ENCODE assay signal across 10 cellular contexts in genomic region chr18:59648469-59648868, GRCh38. TPM values are rescaled to one million over a fixed set of nuclear protein-coding genes. Genes with fewer than 3 reads are reported as not detected.
A peak's percentile ranks its signal among the peaks of the same experiment; 100 is the strongest.
DNase-seq lines count a peak whose midpoint lies in the region; ATAC-seq and TF ChIP-seq lines count a peak whose summit lies in the region.
"Not testable (repeated sequence)": the region's sequence is repeated elsewhere in the genome, so short reads cannot be mapped to it uniquely, and the experiment has no call there.
"Had no signal": no experiment of that assay in that cellular context is flagged by ENCODE, and none has a peak within 500 bp of the region (broad histone marks: within the 10 kb centered on the region; RNA-seq: fewer than 3 reads in every experiment).

No MANE protein-coding gene starts in this region.

- 81 to 83% methylated on average over 6 to 10 of the region's 10 CpGs for WGBS in transverse colon (ENCODE audit: low coverage in 1 of 2), 2 donors

- not testable (repeated sequence) for TF ChIP-seq CTCF in WTC11 (IDR thresholded peaks at IDR 0.05); mesothelial cell of epicardium (IDR thresholded peaks at IDR 0.05; ENCODE audit: unreplicated experiment); nephron (IDR thresholded peaks at IDR 0.05; ENCODE audit: unreplicated experiment in 3 of 3); transverse colon (IDR thresholded peaks at IDR 0.05)

- ATAC-seq in WTC11, result not testable (repeated sequence)

- not testable (repeated sequence) for H3K27me3 Mint-ChIP-seq in WTC11 (ENCODE audit: low read depth); nephron (ENCODE audit: low read depth)
- peaks cover 21% of the 10 kb centered on the region for H3K27me3 Mint-ChIP-seq in mesothelial cell of epicardium (ENCODE audit: low read depth)

- intact Hi-C loops in transverse colon (cut with DNase I; ENCODE audit: low total_unique reads), result not testable (repeated sequence)

- H3K4me1 Mint-ChIP-seq in WTC11, result peaks cover 28% of the 10 kb centered on the region
- not testable (repeated sequence) for H3K4me1 Mint-ChIP-seq in mesothelial cell of epicardium
- H3K4me1 Mint-ChIP-seq in nephron, result peaks cover 33% of the 10 kb centered on the region

- CTCF ChIA-PET in WTC11 (lab: Charles Lee), result interaction anchor here (0.9 to 3.3 kb wide), 3 partner anchors 17 to 175 kb away, joined by 5 to 12 read pairs (median 5); partner anchors contain the start of gene CCBE1

- TF ChIP-seq EP300 in transverse colon (IDR thresholded peaks at IDR 0.05; ENCODE audit: low read depth), result not testable (repeated sequence)

- not testable (repeated sequence) for H3K36me3 ChIP-seq in rectal smooth muscle tissue (ENCODE audit: control insufficient read depth, insufficient read depth, low read length); transverse colon

- H3K9me3 Mint-ChIP-seq in WTC11, mesothelial cell of epicardium, nephron: not testable (repeated sequence)

- TF ChIP-seq POLR2A in transverse colon (IDR thresholded peaks at IDR 0.05), result not testable (repeated sequence)

- not testable (repeated sequence) for H3K4me3 ChIP-seq in rectal smooth muscle tissue (ENCODE audit: low read length); transverse colon

- DNase-seq in WTC11 (ENCODE audit: low spot score); mesothelial cell of epicardium (ENCODE audit: low spot score in 2 of 2, unreplicated experiment in 2 of 2); transverse colon: not testable (repeated sequence)

- POLR2A ChIA-PET in WTC11 (lab: Charles Lee), result not testable (repeated sequence)

- H3K27ac Mint-ChIP-seq in WTC11, result not testable (repeated sequence)
- H3K27ac Mint-ChIP-seq in mesothelial cell of epicardium, result peak overlapping the region; percentile 30
- peak overlapping the region; percentile 64 to 86 (median 73) for H3K27ac Mint-ChIP-seq in nephron

- H3K27ac ChIP-seq in rectal smooth muscle tissue (ENCODE audit: low read depth, low read length), result peak overlapping the region; percentile 21
- peak overlapping the region in 3 of 4 donors; percentile 0 to 35 (median 18) for H3K27ac ChIP-seq in transverse colon

- in situ Hi-C loops in transverse colon (cut with MboI; ENCODE audit: low pct_ligation_motif_present in 1 of 4, low pct_unique_long_range_greater_than_20kb in 1 of 4, low sequenced_read_pairs in 3 of 4), result not testable (repeated sequence)

- H3K4me1 ChIP-seq in rectal smooth muscle tissue (ENCODE audit: control insufficient read depth, insufficient read depth, low read length), result peaks cover 19% of the 10 kb centered on the region
- H3K4me1 ChIP-seq in transverse colon, result not testable (repeated sequence)

- H3K9ac ChIP-seq in rectal smooth muscle tissue (ENCODE audit: low read length), result not testable (repeated sequence)

- H3K36me3 Mint-ChIP-seq in WTC11; mesothelial cell of epicardium; nephron (ENCODE audit: low read depth): not testable (repeated sequence)

- not testable (repeated sequence) for H3K4me3 Mint-ChIP-seq in WTC11, mesothelial cell of epicardium, nephron

- not testable (repeated sequence) for H3K9me3 ChIP-seq in transverse colon

- H3K27me3 ChIP-seq in rectal smooth muscle tissue (ENCODE audit: control insufficient read depth, insufficient read depth, low read length); transverse colon: not testable (repeated sequence)

TF ChIP-seq in WTC11, 78 proteins besides CTCF, POLR2A, EP300 and RAD21:
- 0 out of 2 replicates have a peak, but pooled peaks have one; percentile 43 for TF ChIP-seq ZNF121 (CRISPR knock-in tag; IDR thresholded peaks at IDR 0.05)

RNA-seq across cellular contexts. Expression of gene CCBE1, which starts 48.8 kb away (rescaled TPM):
- total RNA-seq in WTC11 (2021) (8.0 to 9.7 TPM (median 9.7 TPM) in 3 replicates), mesothelial cell of epicardium (68.0 to 80.6 TPM (median 71.1 TPM) in 3 replicates), transverse colon (10 to 100 TPM in 2 of 4 donors, 1 to 10 TPM in 2; 6.1 to 43.0 (median 15.7) TPM)
- total RNA-seq: A673; CD4-positive, alpha-beta memory T cell; CD4-positive, CD25-positive, alpha-beta regulatory T cell; CD8-positive, alpha-beta memory T cell; G401 had no signal
